In the genomic region with DNA sequence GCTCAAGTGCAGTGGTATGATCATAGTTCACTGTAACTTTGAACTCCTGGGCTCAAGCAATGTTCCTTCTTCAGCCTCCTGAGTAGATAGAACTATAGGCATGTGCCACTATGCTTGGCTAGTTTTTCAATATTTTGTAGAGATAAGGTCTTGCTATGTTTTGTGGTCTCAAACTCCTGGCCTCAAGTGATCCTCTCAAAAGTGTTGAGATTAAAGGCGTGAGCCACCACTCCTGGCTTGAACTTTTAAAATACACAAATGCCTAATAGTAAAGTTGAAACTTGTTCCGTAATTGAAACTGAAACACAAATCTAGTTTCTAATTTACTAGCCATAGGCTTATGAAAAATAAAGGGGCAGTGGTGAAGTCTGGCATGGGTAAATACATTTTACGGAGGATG, we compare ENCODE assay signal across 13 cellular contexts.
DNase-seq lines count a peak whose midpoint lies in the region; ATAC-seq, FAIRE-seq and TF ChIP-seq lines count a peak whose summit lies in the region.
"Had no signal": no experiment of that assay in that cellular context is flagged by ENCODE, and none has a peak within 500 bp of the region (broad histone marks: within the 10 kb centered on the region; RNA-seq: fewer than 3 reads in every experiment).

No MANE protein-coding gene starts in this region.

- intact Hi-C loops in activated CD8-positive, alpha-beta T cell treated with anti-CD3 and anti-CD28 coated beads for 36 hours (cut with micrococcal nuclease): no loop called here
- intact Hi-C loops in right lobe of liver (cut with DNase I): no loop called here

- peak; percentile 88 for ATAC-seq in GM19035 (IDR thresholded peaks at IDR 0.05; ENCODE audit: unreplicated experiment)
- peak; percentile 79 for ATAC-seq in HG02852 (IDR thresholded peaks at IDR 0.05; ENCODE audit: unreplicated experiment)
- peak; percentile 68 for ATAC-seq in activated CD8-positive, alpha-beta T cell treated with anti-CD3 and anti-CD28 coated beads for 36 hours
- ATAC-seq in right lobe of liver: no peak
- ATAC-seq: lower lobe of right lung had no signal

- H3K9me3 Mint-ChIP-seq in activated CD8-positive, alpha-beta T cell treated with anti-CD3 and anti-CD28 coated beads for 36 hours: no peaks in the 10 kb centered on the region

- no peak overlapping the region for H3K27ac ChIP-seq in right lobe of liver
- H3K27ac ChIP-seq: C4-2B, lower lobe of right lung, uterus had no signal

- H3K27me3 ChIP-seq in right lobe of liver: no peaks in the 10 kb centered on the region
- H3K27me3 ChIP-seq: uterus had no signal

- peaks cover 18% of the 10 kb centered on the region for H3K4me1 Mint-ChIP-seq in activated CD8-positive, alpha-beta T cell treated with anti-CD3 and anti-CD28 coated beads for 36 hours (ENCODE audit: low read depth)

- no peak for TF ChIP-seq POLR2A in right lobe of liver (IDR thresholded peaks at IDR 0.05)

- peak; percentile 35 for DNase-seq in GM10266 (ENCODE audit: extremely low spot score)
- peak; percentile 24 for DNase-seq in activated CD8-positive, alpha-beta T cell treated with anti-CD3 and anti-CD28 coated beads for 36 hours
- DNase-seq in HCEC 1CT: no peak
- no peak for DNase-seq in RCC 7860 (ENCODE audit: low spot score)
- DNase-seq in right lobe of liver: no peak
- no peak for DNase-seq in stimulated activated naive CD4-positive, alpha-beta T cell (lab: John Stamatoyannopoulos, UW)
- DNase-seq: lower lobe of right lung, NCI-H524 treated with DMSO at 0.1 percent for 48 hours, Right ventricle myocardium superior, uterus had no signal

- peaks cover 0 to 7% (median 0%) of the 10 kb centered on the region in 4 donors for H3K36me3 ChIP-seq in right lobe of liver
- H3K36me3 ChIP-seq: uterus had no signal

- H3K27ac Mint-ChIP-seq in activated CD8-positive, alpha-beta T cell treated with anti-CD3 and anti-CD28 coated beads for 36 hours: peak overlapping the region; percentile 50

- CTCF ChIA-PET in activated CD8-positive, alpha-beta T cell treated with anti-CD3 and anti-CD28 coated beads for 36 hours (lab: Charles Lee): no interaction called here

- FAIRE-seq in RCC 7860 (lab: Jason Lieb, UNC): no peak

- H3K27me3 Mint-ChIP-seq in activated CD8-positive, alpha-beta T cell treated with anti-CD3 and anti-CD28 coated beads for 36 hours: no peaks in the 10 kb centered on the region

- peaks cover 0 to 19% (median 8%) of the 10 kb centered on the region in 4 donors for H3K4me1 ChIP-seq in right lobe of liver

- H3K4me3 Mint-ChIP-seq in activated CD8-positive, alpha-beta T cell treated with anti-CD3 and anti-CD28 coated beads for 36 hours: no peak overlapping the region

- TF ChIP-seq CTCF in GM10266 (IDR thresholded peaks at IDR 0.05; ENCODE audit: control insufficient read depth, insufficient read depth, low read depth, missing control alignments) (no peak), right lobe of liver (IDR thresholded peaks at IDR 0.05) (no peak)
- TF ChIP-seq CTCF in activated CD8-positive, alpha-beta T cell treated with anti-CD3 and anti-CD28 coated beads for 36 hours (IDR thresholded peaks at IDR 0.05): no peak

- no peaks in the 10 kb centered on the region for H3K9me3 ChIP-seq in right lobe of liver
- H3K9me3 ChIP-seq: lower lobe of right lung, uterus had no signal

- peaks cover 3% of the 10 kb centered on the region for H3K36me3 Mint-ChIP-seq in activated CD8-positive, alpha-beta T cell treated with anti-CD3 and anti-CD28 coated beads for 36 hours (ENCODE audit: low read depth)

- H3K4me3 ChIP-seq in right lobe of liver: no peak overlapping the region
- H3K4me3 ChIP-seq: lower lobe of right lung, uterus had no signal

- POLR2A ChIA-PET in activated CD8-positive, alpha-beta T cell treated with anti-CD3 and anti-CD28 coated beads for 36 hours (lab: Charles Lee): no interaction called here

- 71% methylated on average over 3 of the region's 3 CpGs for WGBS in right lobe of liver (ENCODE audit: insufficient coverage, low coverage, low lambda C conversion rate, missing lambda C conversion rate)

Comparison
In these comparisons a context has a peak if more than half of its experiments do, and no peak if none do; other contexts are left out.
1. DNase-seq: peak in GM10266 (single experiment) and activated CD8-positive, alpha-beta T cell treated with anti-CD3 and anti-CD28 coated beads for 36 hours (single experiment); none in HCEC 1CT (single experiment), RCC 7860 (single experiment), right lobe of liver (0 of 3) and stimulated activated naive CD4-positive, alpha-beta T cell (0 of 6).
2. ATAC-seq: peak in GM19035 (single experiment), HG02852 (single experiment) and activated CD8-positive, alpha-beta T cell treated with anti-CD3 and anti-CD28 coated beads for 36 hours (single experiment); none in right lobe of liver (0 of 4).